In the genomic region with DNA sequence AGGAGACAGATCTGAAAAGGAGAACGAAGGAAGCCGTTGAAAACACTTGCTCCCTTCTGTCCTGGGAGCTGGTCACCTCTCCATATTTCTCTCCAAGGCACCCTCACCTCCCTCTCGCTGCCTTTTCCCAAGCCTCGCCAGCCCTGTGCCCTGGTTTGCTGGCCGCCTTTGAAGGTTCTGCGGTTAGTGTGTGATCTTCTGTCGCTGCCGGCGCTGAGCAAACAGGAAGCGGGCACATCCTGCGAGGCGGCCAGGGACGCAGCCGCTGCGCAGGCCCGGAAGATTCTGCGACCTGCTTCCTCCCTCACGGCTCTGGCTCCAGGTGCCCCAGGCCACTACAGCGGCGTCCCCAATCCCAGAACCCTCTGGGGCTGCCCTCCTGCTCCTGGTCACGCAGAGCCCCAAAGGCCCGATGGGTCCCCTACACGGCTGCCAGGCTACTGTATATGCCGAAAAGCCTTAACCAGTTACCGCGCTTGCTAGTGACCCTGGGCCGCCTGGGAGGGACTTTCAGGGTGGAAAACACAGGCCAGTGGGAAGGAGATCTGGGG, we compare ENCODE assay signal across 8 cellular contexts. TPM values are rescaled to one million over a fixed set of nuclear protein-coding genes. Genes with fewer than 3 reads are reported as not detected.
DNase-seq lines count a peak whose midpoint lies in the region; ATAC-seq, FAIRE-seq and TF ChIP-seq lines count a peak whose summit lies in the region.

No MANE protein-coding gene starts in this region.

- no peak for FAIRE-seq in D721Med (lab: Jason Lieb, UNC)

- no peaks in the 10 kb centered on the region for H3K4me1 Mint-ChIP-seq in glutamatergic neuron (ENCODE audit: low read depth, unreplicated experiment)

- no peaks in the 10 kb centered on the region for H3K9me3 ChIP-seq in thymus (ENCODE audit: control insufficient read depth)

- no peak overlapping the region for H3K27ac Mint-ChIP-seq in glutamatergic neuron (ENCODE audit: unreplicated experiment)

- H3K27me3 Mint-ChIP-seq in glutamatergic neuron (ENCODE audit: unreplicated experiment) = peaks cover 3% of the 10 kb centered on the region

- DNase-seq in DMS153 treated with DMSO at 0.1 percent for 48 hours (lab: John Stamatoyannopoulos, UW; ENCODE audit: unreplicated experiment) (peak; percentile 53), medulla oblongata (ENCODE audit: extremely low spot score) (peak; percentile 22), glutamatergic neuron (no peak), D721Med (ENCODE audit: insufficient read length, low spot score) (no peak)
- DNase-seq in activated naive CD4-positive, alpha-beta T cell (lab: John Stamatoyannopoulos, UW) = peak; percentile 5 to 68 (median 30)

- 5% methylated on average over 27 of the region's 27 CpGs for WGBS in thymus

- H3K27me3 ChIP-seq in thymus (ENCODE audit: control insufficient read depth, insufficient read depth) = no peaks in the 10 kb centered on the region

- H3K4me3 ChIP-seq in thymus (ENCODE audit: low read length) = peak overlapping the region; percentile 41

- ATAC-seq in HG02610 (IDR thresholded peaks at IDR 0.05; ENCODE audit: unreplicated experiment) = peak; percentile 26

- peak overlapping the region; percentile 90 for H3K27ac ChIP-seq in thymus (ENCODE audit: low read depth)

- no peaks in the 10 kb centered on the region for H3K36me3 Mint-ChIP-seq in glutamatergic neuron (ENCODE audit: unreplicated experiment)

- TF ChIP-seq CTCF in glutamatergic neuron (IDR thresholded peaks at IDR 0.05; ENCODE audit: partially characterized antibody, unreplicated experiment) (no peak), D721Med (IDR thresholded peaks at IDR 0.05; ENCODE audit: insufficient read depth, missing control alignments) (no peak)

- no peak overlapping the region for H3K4me3 Mint-ChIP-seq in glutamatergic neuron (ENCODE audit: unreplicated experiment)

- no peaks in the 10 kb centered on the region for H3K36me3 ChIP-seq in thymus (ENCODE audit: control insufficient read depth, insufficient read depth)

- peaks cover 24% of the 10 kb centered on the region for H3K4me1 ChIP-seq in thymus (ENCODE audit: control insufficient read depth, insufficient read depth, low read length)

- H3K9me3 Mint-ChIP-seq in glutamatergic neuron (ENCODE audit: unreplicated experiment) = peaks cover 3% of the 10 kb centered on the region

TF ChIP-seq in PFSK-1, 5 proteins besides CTCF, POLR2A, EP300 and RAD21:
- peak; percentile 70 for TF ChIP-seq FOXP2 (optimal IDR thresholded peaks at IDR 0.05; ENCODE audit: borderline replicate concordance, extremely low read depth, extremely low read length, insufficient read depth)
- TF ChIP-seq POLR2AphosphoS5 (IDR thresholded peaks at IDR 0.05; ENCODE audit: low read depth, low read length) = no peak

RNA-seq across cellular contexts. Expression of a gene that starts 2.5 kb away (rescaled TPM):
- not detected for polyA plus RNA-seq in PFSK-1 (2012; ENCODE audit: insufficient read length, low read depth)
- 58.2 TPM for polyA plus RNA-seq in thymus
- not detected for total RNA-seq in glutamatergic neuron (ENCODE audit: unreplicated experiment)

RNA-seq across cellular contexts. Expression of a gene that starts 38.5 kb away (rescaled TPM):
- 2.3 TPM for polyA plus RNA-seq in PFSK-1 (2012; ENCODE audit: insufficient read length, low read depth)
- polyA plus RNA-seq in thymus = 0.62 TPM
- total RNA-seq in glutamatergic neuron (ENCODE audit: unreplicated experiment) = not detected

Comparison
In these comparisons a context has a peak if more than half of its experiments do, and no peak if none do; other contexts are left out.
1. DNase-seq: peak in DMS153 treated with DMSO at 0.1 percent for 48 hours (single experiment), activated naive CD4-positive, alpha-beta T cell (4 of 4) and medulla oblongata (single experiment); none in glutamatergic neuron (single experiment) and D721Med (single experiment).